1 cellular context compared by ENCODE assay signal in genomic region chr5:98664736-98665135, GRCh38.
TF ChIP-seq lines count a peak whose summit lies in the region.

No MANE protein-coding gene starts in this region.

TF ChIP-seq in GM23338, 12 proteins besides CTCF, POLR2A, EP300 and RAD21 (continued from another document):
- TF ChIP-seq ETS1 (IDR thresholded peaks at IDR 0.05) (no peak), ZNF462 (CRISPR knock-in tag; IDR thresholded peaks at IDR 0.05) (no peak), POLR2AphosphoS5 (IDR thresholded peaks at IDR 0.05; ENCODE audit: low read depth) (no peak), CREB1 (CRISPR knock-in tag; IDR thresholded peaks at IDR 0.05; ENCODE audit: low read depth) (no peak), EZH2 (IDR thresholded peaks at IDR 0.05; ENCODE audit: low read depth, unreplicated experiment) (no peak), NANOG (IDR thresholded peaks at IDR 0.05; ENCODE audit: borderline replicate concordance) (no peak), ZNF114 (CRISPR knock-in tag; IDR thresholded peaks at IDR 0.05) (no peak), STAT1 (IDR thresholded peaks at IDR 0.05; ENCODE audit: unreplicated experiment) (no peak), JUNB (IDR thresholded peaks at IDR 0.05; ENCODE audit: unreplicated experiment) (no peak), REST (IDR thresholded peaks at IDR 0.05; ENCODE audit: unreplicated experiment) (no peak), ZNF331 (CRISPR knock-in tag; IDR thresholded peaks at IDR 0.05; ENCODE audit: low read depth) (no peak)
